Comparison of ENCODE assay signal across 20 cellular contexts in genomic region chr1:51858892-51859291, GRCh38.
"Had no signal": no experiment of that assay in that cellular context is flagged by ENCODE, and none has a peak within 500 bp of the region (broad histone marks: within the 10 kb centered on the region; RNA-seq: fewer than 3 reads in every experiment).

No MANE protein-coding gene starts in this region.

- H3K36me3 Mint-ChIP-seq: naive B cell had no signal

- H3K9me3 Mint-ChIP-seq: immature natural killer cell, naive B cell had no signal

- ATAC-seq: left lung had no signal

- H3K4me2 ChIP-seq: hepatocyte had no signal

- H2AFZ ChIP-seq: hepatocyte had no signal

- FAIRE-seq: keratinocyte had no signal

- H3K4me1 ChIP-seq: sigmoid colon, stomach had no signal

- H3K27me3 ChIP-seq: esophagus squamous epithelium, hepatocyte, left lung, neutrophil, sigmoid colon, stomach, transverse colon had no signal

- H3K4me3 Mint-ChIP-seq: immature natural killer cell, naive B cell had no signal

- H3K36me3 ChIP-seq: sigmoid colon, thoracic aorta had no signal

- H3K4me3 ChIP-seq: esophagus squamous epithelium, hepatocyte, left lung, lung, sigmoid colon, skin epidermis, stomach, thoracic aorta, transverse colon had no signal

- H3K27me3 Mint-ChIP-seq: naive B cell had no signal

- DNase-seq: dermis blood vessel endothelial cell; esophagus squamous epithelium; foreskin fibroblast; immature natural killer cell; left lung; mesenchymal stem cell; naive B cell; sigmoid colon; stimulated activated CD4-positive, alpha-beta T cell treated with anti-CD3 and anti-CD28 coated beads, Interleukin-2, amount 100 ng/mL, for 24 hours; stimulated activated CD4-positive, alpha-beta T cell treated with anti-CD3 and anti-CD28 coated beads, Interleukin-4, amount 100 ng/mL, for 4 hours; stimulated activated naive CD4-positive, alpha-beta T cell; stomach; substantia nigra; transverse colon had no signal

- H3K27ac ChIP-seq: esophagus squamous epithelium, hepatocyte, left lung, neutrophil, sigmoid colon, skin epidermis, stomach, thoracic aorta, transverse colon had no signal

- H3K9me3 ChIP-seq: esophagus squamous epithelium, left lung, neutrophil, sigmoid colon, stomach, thoracic aorta, transverse colon had no signal
